Comparison of ENCODE assay signal across 20 cellular contexts in the genomic region with DNA sequence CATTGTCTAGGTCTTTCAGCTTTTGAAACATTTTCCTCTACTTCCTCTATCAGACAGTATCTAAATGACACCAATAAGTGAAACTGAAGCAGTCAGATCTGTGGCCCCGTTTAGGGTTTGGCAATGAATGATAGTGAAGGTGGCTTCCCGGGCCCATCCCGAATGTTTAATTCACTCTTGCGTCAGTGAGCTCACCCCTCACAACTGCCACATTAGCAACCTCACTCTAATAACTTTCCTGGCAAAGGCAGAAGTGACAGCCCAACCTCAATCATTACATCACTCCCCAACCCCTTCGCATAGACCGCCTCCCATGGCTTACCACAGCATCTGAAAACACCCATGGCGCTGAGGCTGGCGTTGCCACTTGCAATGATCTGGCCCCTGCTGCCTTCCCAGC.
DNase-seq lines count a peak whose midpoint lies in the region; ATAC-seq and TF ChIP-seq lines count a peak whose summit lies in the region.
"Had no signal": no experiment of that assay in that cellular context is flagged by ENCODE, and none has a peak within 500 bp of the region (broad histone marks: within the 10 kb centered on the region; RNA-seq: fewer than 3 reads in every experiment).

No MANE protein-coding gene starts in this region.

- H3K4me3 ChIP-seq in GM12865 (ENCODE audit: low read depth, low read length) (no peak overlapping the region), right cardiac atrium (ENCODE audit: low read length) (no peak overlapping the region)
- H3K4me3 ChIP-seq: colonic mucosa had no signal

- peak overlapping the region; percentile 3 for H3K4me3 Mint-ChIP-seq in natural killer cell treated with Interleukin-12 subunit alpha and Interleukin-12 subunit beta and Interleukin-15 and Interleukin-18, amount 100 ng/mL, for 72 hours

- no peaks in the 10 kb centered on the region for H3K36me3 Mint-ChIP-seq in natural killer cell treated with Interleukin-12 subunit alpha and Interleukin-12 subunit beta and Interleukin-15 and Interleukin-18, amount 100 ng/mL, for 72 hours

- H3K9me3 Mint-ChIP-seq in natural killer cell treated with Interleukin-12 subunit alpha and Interleukin-12 subunit beta and Interleukin-15 and Interleukin-18, amount 100 ng/mL, for 72 hours: no peaks in the 10 kb centered on the region
- H3K9me3 Mint-ChIP-seq: activated T-helper 2 cell treated with anti-CD3 and anti-CD28 coated beads, Interferon-gamma antibody, Interleukin-2, Interleukin-4, amounts not matched to agents 10 μg/mL and 5 μg/mL and 100 μg/mL, durations not matched to agents 14 hours and 24 hours and 36 hours had no signal

- no peaks in the 10 kb centered on the region for H3K27me3 ChIP-seq in right cardiac atrium (ENCODE audit: control insufficient read depth, insufficient read depth)
- H3K27me3 ChIP-seq: colonic mucosa had no signal

- ATAC-seq in GM21825 (IDR thresholded peaks at IDR 0.05; ENCODE audit: unreplicated experiment): peak; percentile 60
- peak; percentile 75 to 81 for ATAC-seq in natural killer cell treated with Interleukin-12 subunit alpha and Interleukin-12 subunit beta and Interleukin-15 and Interleukin-18, amount 100 ng/mL, for 72 hours
- ATAC-seq in right cardiac atrium: no peak
- ATAC-seq in HG03442 (IDR thresholded peaks at IDR 0.05; ENCODE audit: unreplicated experiment): no peak

- H3K4me1 ChIP-seq in right cardiac atrium (ENCODE audit: control insufficient read depth, insufficient read depth, low read length): no peaks in the 10 kb centered on the region
- H3K4me1 ChIP-seq: colonic mucosa, parathyroid adenoma had no signal

- no peak overlapping the region for H3K27ac Mint-ChIP-seq in natural killer cell treated with Interleukin-12 subunit alpha and Interleukin-12 subunit beta and Interleukin-15 and Interleukin-18, amount 100 ng/mL, for 72 hours
- H3K27ac Mint-ChIP-seq: activated T-helper 2 cell treated with anti-CD3 and anti-CD28 coated beads, Interferon-gamma antibody, Interleukin-2, Interleukin-4, amounts not matched to agents 10 μg/mL and 5 μg/mL and 100 μg/mL, durations not matched to agents 14 hours and 24 hours and 36 hours had no signal

- WGBS in right cardiac atrium: 73% methylated on average over 8 of the region's 8 CpGs

- peaks cover 18 to 20% of the 10 kb centered on the region in 2 donors for H3K4me1 Mint-ChIP-seq in natural killer cell treated with Interleukin-12 subunit alpha and Interleukin-12 subunit beta and Interleukin-15 and Interleukin-18, amount 100 ng/mL, for 72 hours (ENCODE audit: low read depth in 2 of 2)

- no peak for TF ChIP-seq CTCF in GM12865 (IDR thresholded peaks at IDR 0.05; ENCODE audit: insufficient read depth, low read depth, low read length, missing control alignments)

- no peak overlapping the region for H3K27ac ChIP-seq in right cardiac atrium (ENCODE audit: low read length)
- H3K27ac ChIP-seq: C4-2B, colonic mucosa, parathyroid adenoma had no signal

- peaks cover 19 to 37% of the 10 kb centered on the region in 2 donors for H3K27me3 Mint-ChIP-seq in natural killer cell treated with Interleukin-12 subunit alpha and Interleukin-12 subunit beta and Interleukin-15 and Interleukin-18, amount 100 ng/mL, for 72 hours

- DNase-seq in GM12865 (ENCODE audit: low read depth) (peak; percentile 7), RPMI8226 (peak; percentile 18), right cardiac atrium (no peak), NCI-H2196 treated with DMSO at 0.1 percent for 48 hours (lab: John Stamatoyannopoulos, UW; ENCODE audit: unreplicated experiment) (no peak)
- DNase-seq in natural killer cell treated with Interleukin-12 subunit alpha and Interleukin-12 subunit beta and Interleukin-15 and Interleukin-18, amount 100 ng/mL, for 72 hours (ENCODE audit: low spot score): no peak
- DNase-seq: activated CD4-positive, alpha-beta T cell treated with anti-CD3 and anti-CD28 coated beads, Interleukin-2, amount 50 U/mL, for 4 hours; aorta; colonic mucosa; DND-41; glutamatergic neuron; GOT3; KG1; midbrain; NCI-H1436 treated with DMSO at 0.1 percent for 48 hours; NCI-H510A treated with DMSO at 0.1 percent for 48 hours had no signal

- intact Hi-C loops in right cardiac atrium (cut with DNase I): no loop called here

- no peaks in the 10 kb centered on the region for H3K9me3 ChIP-seq in right cardiac atrium (ENCODE audit: control insufficient read depth, low read length)
- H3K9me3 ChIP-seq: colonic mucosa had no signal

Comparison
In these comparisons a context has a peak if more than half of its experiments do, and no peak if none do; other contexts are left out.
1. DNase-seq: peak in GM12865 (single experiment) and RPMI8226 (single experiment); none in natural killer cell treated with Interleukin-12 subunit alpha and Interleukin-12 subunit beta and Interleukin-15 and Interleukin-18, amount 100 ng/mL, for 72 hours (single experiment), right cardiac atrium (0 of 3) and NCI-H2196 treated with DMSO at 0.1 percent for 48 hours (single experiment).
2. ATAC-seq: peak in GM21825 (single experiment) and natural killer cell treated with Interleukin-12 subunit alpha and Interleukin-12 subunit beta and Interleukin-15 and Interleukin-18, amount 100 ng/mL, for 72 hours (2 of 2); none in right cardiac atrium (0 of 2) and HG03442 (single experiment).